19 cellular contexts compared by ENCODE assay signal in the genomic region with DNA sequence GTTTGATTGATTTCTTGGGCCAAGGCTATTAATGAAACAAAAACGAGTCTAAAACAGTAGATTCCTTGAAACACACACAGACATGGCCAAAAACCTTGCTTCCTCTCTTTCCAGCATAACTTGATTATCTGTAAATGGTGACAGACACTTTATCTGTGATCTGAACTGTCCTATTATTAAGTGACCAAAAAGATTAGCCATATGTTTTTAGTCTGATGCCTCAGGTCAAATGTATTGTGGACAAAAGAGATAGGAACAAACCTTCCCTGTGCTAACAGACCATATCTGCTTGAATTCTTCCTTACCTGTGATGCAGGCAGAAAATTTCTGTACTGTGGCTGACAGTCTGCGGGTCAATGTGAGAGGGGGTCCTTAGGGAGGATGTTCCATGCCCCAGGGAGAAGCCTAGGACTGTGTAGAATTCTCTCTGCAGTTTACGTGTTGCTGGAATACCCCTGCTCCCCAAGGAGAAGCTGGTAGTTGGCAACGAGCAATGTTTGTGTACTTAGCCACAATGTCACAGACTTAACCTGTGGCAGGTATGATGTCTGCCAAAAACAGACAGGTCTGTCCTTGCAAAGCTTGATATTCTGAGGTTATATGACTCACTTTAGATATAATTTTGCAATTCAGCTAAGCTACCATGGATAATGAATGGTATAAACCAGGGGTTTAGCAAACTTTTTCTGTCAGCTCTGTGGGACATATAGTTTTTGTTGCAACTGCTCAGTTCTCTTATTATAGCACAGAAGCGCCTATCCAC. TPM values are rescaled to one million over a fixed set of nuclear protein-coding genes. Genes with fewer than 3 reads are reported as not detected.
DNase-seq lines count a peak whose midpoint lies in the region; ATAC-seq and TF ChIP-seq lines count a peak whose summit lies in the region.
"Had no signal": no experiment of that assay in that cellular context is flagged by ENCODE, and none has a peak within 500 bp of the region (broad histone marks: within the 10 kb centered on the region; RNA-seq: fewer than 3 reads in every experiment).

No MANE protein-coding gene starts in this region.

- intact Hi-C loops in MCF 10A (cut with micrococcal nuclease) (no loop called here), breast epithelium (cut with DNase I; ENCODE audit: low total_unique reads) (no loop called here), mammary epithelial cell (cut with micrococcal nuclease) (no loop called here)

- CTCF ChIA-PET in MCF 10A (lab: Yijun Ruan, JAX) (interaction anchor here (0.7 kb wide), 1 partner anchor 28 kb away, joined by 3 read pairs; no protein-coding TSS in a partner anchor), mammary epithelial cell (lab: Charles Lee; ENCODE audit: low non-redundant PET) (no interaction called here)

- peaks cover 26% of the 10 kb centered on the region for H3K4me1 Mint-ChIP-seq in MCF 10A (ENCODE audit: insufficient read depth, unreplicated experiment)
- H3K4me1 Mint-ChIP-seq: B cell had no signal

- no peaks in the 10 kb centered on the region for H4K20me1 ChIP-seq in mammary epithelial cell (ENCODE audit: insufficient read depth, low read length)

- no peak for TF ChIP-seq POLR2A in breast epithelium (IDR thresholded peaks at IDR 0.05)

- no peaks in the 10 kb centered on the region for H3K79me2 ChIP-seq in mammary epithelial cell (ENCODE audit: insufficient read depth, low read length)

- no peaks in the 10 kb centered on the region for H3K36me3 Mint-ChIP-seq in MCF 10A (ENCODE audit: insufficient read depth, unreplicated experiment)
- H3K36me3 Mint-ChIP-seq: IgD-negative memory B cell had no signal

- no peak overlapping the region for H3K9ac ChIP-seq in mammary epithelial cell (ENCODE audit: insufficient read depth, low read length)

- ATAC-seq in left lobe of liver (peak; percentile 41), GM19467 (IDR thresholded peaks at IDR 0.05; ENCODE audit: unreplicated experiment) (no peak)

- DNase-seq in MCF 10A (ENCODE audit: unreplicated experiment) (peak; percentile 47), breast epithelium (ENCODE audit: low spot score in 2 of 2) (no peak), mammary epithelial cell (peak; percentile 57), left lobe of liver (ENCODE audit: low spot score) (no peak), midbrain (lab: John Stamatoyannopoulos, UW) (no peak), SHP77 (lab: John Stamatoyannopoulos, UW) (no peak)
- DNase-seq: DMS153, GDM1, H9, Karpas-422, MG63, NCI-H1048, NCI-H1436, NCI-H748 treated with DMSO at 0.1 percent for 48 hours, RPMI8226, SJCRH30 had no signal

- H3K27ac ChIP-seq in breast epithelium (no peak overlapping the region), mammary epithelial cell (ENCODE audit: insufficient read depth, low read depth, low read length) (no peak overlapping the region)
- H3K27ac ChIP-seq: SJCRH30 had no signal

- dilution Hi-C loops in mammary epithelial cell (cut with HindIII; ENCODE audit: low sequenced_read_pairs), result no loop called here

- POLR2A ChIA-PET in MCF 10A (lab: Yijun Ruan, JAX), result interaction anchor here (0.7 to 2.1 kb wide), 4 partner anchors 11 to 70 kb away, joined by 3 to 8 read pairs (median 6); a partner anchor contains a TSS

- no peak overlapping the region for H3K27ac Mint-ChIP-seq in MCF 10A (ENCODE audit: low read depth, unreplicated experiment)
- H3K27ac Mint-ChIP-seq: B cell, H9, IgD-negative memory B cell had no signal

- no peak for TF ChIP-seq CTCF in MCF 10A (IDR thresholded peaks at IDR 0.05; ENCODE audit: unreplicated experiment)
- no peak for TF ChIP-seq CTCF in breast epithelium (IDR thresholded peaks at IDR 0.05)
- TF ChIP-seq CTCF in mammary epithelial cell (conservative IDR thresholded peaks at IDR 0.05 in 1 of 2, IDR thresholded peaks at IDR 0.05 in 1 of 2; ENCODE audit: extremely low read depth in 1 of 2, insufficient read depth in 1 of 2, low read depth in 1 of 2, low read length in 2 of 2), result no peak

- H3K9me3 ChIP-seq in breast epithelium (no peaks in the 10 kb centered on the region), mammary epithelial cell (replicated peaks; ENCODE audit: insufficient read depth, low read length) (no peaks in the 10 kb centered on the region)
- H3K9me3 ChIP-seq: MG63, SJCRH30 had no signal

- WGBS in mammary epithelial cell (ENCODE audit: low coverage, missing lambda C conversion rate), result 65% methylated on average over 5 of the region's 5 CpGs

- H2AFZ ChIP-seq in mammary epithelial cell (ENCODE audit: low read depth, low read length), result no peak overlapping the region

- no peaks in the 10 kb centered on the region for H3K9me3 Mint-ChIP-seq in MCF 10A (ENCODE audit: unreplicated experiment)
- H3K9me3 Mint-ChIP-seq: H9, IgD-negative memory B cell had no signal

- no peaks in the 10 kb centered on the region for H3K27me3 Mint-ChIP-seq in MCF 10A (ENCODE audit: insufficient read depth, unreplicated experiment)

- H3K4me1 ChIP-seq in breast epithelium (no peaks in the 10 kb centered on the region), mammary epithelial cell (ENCODE audit: insufficient read depth, low read length) (peaks cover 6% of the 10 kb centered on the region)

- H3K4me2 ChIP-seq in mammary epithelial cell (ENCODE audit: insufficient read depth, low read depth, low read length), result no peak overlapping the region

- H3K4me3 Mint-ChIP-seq in MCF 10A (ENCODE audit: unreplicated experiment), result no peak overlapping the region
- H3K4me3 Mint-ChIP-seq: B cell, H9, IgD-negative memory B cell had no signal

- peaks cover 0 to 2% of the 10 kb centered on the region in 2 donors for H3K27me3 ChIP-seq in breast epithelium
- no peaks in the 10 kb centered on the region for H3K27me3 ChIP-seq in mammary epithelial cell (ENCODE audit: insufficient read depth, low read length)
- H3K27me3 ChIP-seq: MG63, SJCRH30 had no signal

- in situ Hi-C loops in mammary epithelial cell (cut with MboI; ENCODE audit: low sequenced_read_pairs in 2 of 2), result loop anchor here in 1 of 2 donors (25.0 kb wide), 1 partner anchor 93 kb away; no protein-coding TSS in a partner anchor

- H3K36me3 ChIP-seq in breast epithelium (no peaks in the 10 kb centered on the region), mammary epithelial cell (ENCODE audit: insufficient read depth, low read length) (no peaks in the 10 kb centered on the region)
- H3K36me3 ChIP-seq: MG63, SJCRH30 had no signal

- H3K4me3 ChIP-seq in breast epithelium, result no peak overlapping the region
- H3K4me3 ChIP-seq in mammary epithelial cell (replicated peaks in 1 of 3; ENCODE audit: insufficient read depth in 1 of 3, low read depth in 2 of 3, low read length in 3 of 3), result no peak overlapping the region
- H3K4me3 ChIP-seq: MG63, SJCRH30 had no signal

- BruUV-seq in MCF 10A (replicated peaks; lab: Mats Ljungman, UMichigan) (no TSS peak), mammary epithelial cell (replicated peaks; lab: Mats Ljungman, UMichigan) (no TSS peak)

RNA-seq across cellular contexts. Expression of a gene that starts 31.2 kb away (rescaled TPM):
- total RNA-seq in MCF 10A (2022), result 3.9 and 5.6 TPM in 2 replicates
- total RNA-seq in breast epithelium, result 10 to 100 TPM in 2 of 3 donors, 1 to 10 TPM in 1; 7.9 to 13.2 (median 10.2) TPM
- 1 to 10 TPM; 1.2 to 2.0 TPM for total RNA-seq in mammary epithelial cell
- 1.5 TPM for polyA plus RNA-seq in mammary epithelial cell
- polyA minus RNA-seq in mammary epithelial cell, result 4.6 TPM
- total RNA-seq in left lobe of liver, result 11.9 TPM

RNA-seq across cellular contexts. Expression of a gene that starts 31.4 kb away (rescaled TPM):
- total RNA-seq in MCF 10A (2022) (42.7 and 46.4 TPM in 2 replicates), breast epithelium (10 to 100 TPM; 14.7 to 29.7 (median 25.2) TPM), mammary epithelial cell (10 to 100 TPM; 37.5 to 42.8 TPM), left lobe of liver (8.7 TPM)
- 20.3 TPM for polyA plus RNA-seq in mammary epithelial cell
- 4.3 TPM for polyA minus RNA-seq in mammary epithelial cell

Comparison
In these comparisons a context has a peak if more than half of its experiments do, and no peak if none do; other contexts are left out.
1. DNase-seq: peak in MCF 10A (single experiment) and mammary epithelial cell (single experiment); none in breast epithelium (0 of 2), left lobe of liver (single experiment), midbrain (single experiment) and SHP77 (0 of 2).